1 cellular context compared by ENCODE assay signal in the genomic region with DNA sequence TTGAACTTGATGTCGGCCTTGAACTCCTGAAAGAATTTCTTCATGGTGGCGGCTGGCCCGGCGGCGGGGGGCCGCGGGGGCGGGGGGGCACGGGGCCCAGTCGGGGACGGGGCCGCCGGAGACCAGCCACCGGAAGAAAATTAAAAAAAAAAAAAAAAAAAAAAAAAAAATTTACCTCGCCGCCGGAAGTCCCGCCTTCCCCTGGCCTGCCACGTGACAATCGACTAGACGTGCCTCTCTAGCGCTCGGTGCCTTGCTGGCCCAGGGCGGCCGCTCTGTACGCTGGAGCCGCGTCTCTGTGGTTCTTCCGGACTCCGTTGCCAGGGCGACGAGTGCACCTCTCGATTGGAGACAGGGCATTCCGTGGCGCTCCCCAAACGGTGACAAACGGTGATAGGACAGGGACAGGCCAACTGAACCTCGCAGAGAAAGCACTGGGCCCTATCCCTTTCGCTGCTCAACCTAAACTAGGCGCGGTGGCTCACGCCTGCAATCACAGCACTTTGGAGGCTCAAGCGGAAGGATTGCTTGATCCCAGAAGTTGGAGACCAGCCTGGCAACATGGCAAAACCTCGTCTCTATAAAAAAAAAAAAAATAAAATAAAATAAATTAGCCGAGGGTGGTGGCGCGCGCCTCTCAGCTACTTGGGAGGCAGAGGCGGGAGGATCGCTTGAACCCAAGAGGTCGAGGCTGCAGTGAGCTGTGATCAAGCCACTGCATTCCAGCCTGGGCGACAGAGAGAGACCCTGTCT.
TF ChIP-seq lines count a peak whose summit lies in the region.

A gene with protein sequence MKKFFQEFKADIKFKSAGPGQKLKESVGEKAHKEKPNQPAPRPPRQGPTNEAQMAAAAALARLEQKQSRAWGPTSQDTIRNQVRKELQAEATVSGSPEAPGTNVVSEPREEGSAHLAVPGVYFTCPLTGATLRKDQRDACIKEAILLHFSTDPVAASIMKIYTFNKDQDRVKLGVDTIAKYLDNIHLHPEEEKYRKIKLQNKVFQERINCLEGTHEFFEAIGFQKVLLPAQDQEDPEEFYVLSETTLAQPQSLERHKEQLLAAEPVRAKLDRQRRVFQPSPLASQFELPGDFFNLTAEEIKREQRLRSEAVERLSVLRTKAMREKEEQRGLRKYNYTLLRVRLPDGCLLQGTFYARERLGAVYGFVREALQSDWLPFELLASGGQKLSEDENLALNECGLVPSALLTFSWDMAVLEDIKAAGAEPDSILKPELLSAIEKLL (minus strand): TSS at position 141 of the 753 bp plus-strand sequence. CDS start 97 bp downstream, at position 44.

TF ChIP-seq in K562, 482 proteins besides CTCF, POLR2A, EP300 and RAD21 (continued from another document and continues in another):
- TF ChIP-seq, protein P1, sequence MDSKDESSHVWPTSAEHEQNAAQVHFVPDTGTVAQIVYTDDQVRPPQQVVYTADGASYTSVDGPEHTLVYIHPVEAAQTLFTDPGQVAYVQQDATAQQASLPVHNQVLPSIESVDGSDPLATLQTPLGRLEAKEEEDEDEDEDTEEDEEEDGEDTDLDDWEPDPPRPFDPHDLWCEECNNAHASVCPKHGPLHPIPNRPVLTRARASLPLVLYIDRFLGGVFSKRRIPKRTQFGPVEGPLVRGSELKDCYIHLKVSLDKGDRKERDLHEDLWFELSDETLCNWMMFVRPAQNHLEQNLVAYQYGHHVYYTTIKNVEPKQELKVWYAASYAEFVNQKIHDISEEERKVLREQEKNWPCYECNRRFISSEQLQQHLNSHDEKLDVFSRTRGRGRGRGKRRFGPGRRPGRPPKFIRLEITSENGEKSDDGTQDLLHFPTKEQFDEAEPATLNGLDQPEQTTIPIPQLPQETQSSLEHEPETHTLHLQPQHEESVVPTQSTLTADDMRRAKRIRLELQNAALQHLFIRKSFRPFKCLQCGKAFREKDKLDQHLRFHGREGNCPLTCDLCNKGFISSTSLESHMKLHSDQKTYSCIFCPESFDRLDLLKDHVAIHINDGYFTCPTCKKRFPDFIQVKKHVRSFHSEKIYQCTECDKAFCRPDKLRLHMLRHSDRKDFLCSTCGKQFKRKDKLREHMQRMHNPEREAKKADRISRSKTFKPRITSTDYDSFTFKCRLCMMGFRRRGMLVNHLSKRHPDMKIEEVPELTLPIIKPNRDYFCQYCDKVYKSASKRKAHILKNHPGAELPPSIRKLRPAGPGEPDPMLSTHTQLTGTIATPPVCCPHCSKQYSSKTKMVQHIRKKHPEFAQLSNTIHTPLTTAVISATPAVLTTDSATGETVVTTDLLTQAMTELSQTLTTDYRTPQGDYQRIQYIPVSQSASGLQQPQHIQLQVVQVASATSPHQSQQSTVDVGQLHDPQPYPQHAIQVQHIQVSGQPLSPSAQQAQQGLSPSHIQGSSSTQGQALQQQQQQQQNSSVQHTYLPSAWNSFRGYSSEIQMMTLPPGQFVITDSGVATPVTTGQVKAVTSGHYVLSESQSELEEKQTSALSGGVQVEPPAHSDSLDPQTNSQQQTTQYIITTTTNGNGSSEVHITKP (IDR thresholded peaks at IDR 0.05; ENCODE audit: partially characterized antibody) = peak; percentile 27
- TF ChIP-seq, protein P2, sequence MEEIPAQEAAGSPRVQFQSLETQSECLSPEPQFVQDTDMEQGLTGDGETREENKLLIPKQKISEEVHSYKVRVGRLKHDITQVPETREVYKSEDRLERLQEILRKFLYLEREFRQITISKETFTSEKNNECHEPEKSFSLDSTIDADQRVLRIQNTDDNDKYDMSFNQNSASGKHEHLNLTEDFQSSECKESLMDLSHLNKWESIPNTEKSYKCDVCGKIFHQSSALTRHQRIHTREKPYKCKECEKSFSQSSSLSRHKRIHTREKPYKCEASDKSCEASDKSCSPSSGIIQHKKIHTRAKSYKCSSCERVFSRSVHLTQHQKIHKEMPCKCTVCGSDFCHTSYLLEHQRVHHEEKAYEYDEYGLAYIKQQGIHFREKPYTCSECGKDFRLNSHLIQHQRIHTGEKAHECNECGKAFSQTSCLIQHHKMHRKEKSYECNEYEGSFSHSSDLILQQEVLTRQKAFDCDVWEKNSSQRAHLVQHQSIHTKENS (CRISPR knock-in tag; IDR thresholded peaks at IDR 0.05) = no peak
- TF ChIP-seq ZC3H4 (CRISPR knock-in tag; IDR thresholded peaks at IDR 0.05; ENCODE audit: borderline replicate concordance) (no peak), TOE1 (IDR thresholded peaks at IDR 0.05; ENCODE audit: borderline replicate concordance) (peak; percentile 87; the same call in 1 of the 2 replicates), TOE1 (CRISPR knock-in tag; IDR thresholded peaks at IDR 0.05; ENCODE audit: borderline replicate concordance, low read depth) (no peak), POLR2G (IDR thresholded peaks at IDR 0.05; ENCODE audit: low read depth, low read length) (peak; percentile 57), PYGO2 (tag; IDR thresholded peaks at IDR 0.05) (no peak), MAFK (IDR thresholded peaks at IDR 0.05; ENCODE audit: low read length) (no peak), HNRNPH1 (optimal IDR thresholded peaks at IDR 0.05; ENCODE audit: low read depth, low read length) (no peak), ETV5 (CRISPR knock-in tag; IDR thresholded peaks at IDR 0.05; ENCODE audit: low read depth) (peak; percentile 97), MYC (IDR thresholded peaks at IDR 0.05; ENCODE audit: low read depth, low read length) (peak; percentile 92), MYC (CRISPR knock-in tag; IDR thresholded peaks at IDR 0.05; ENCODE audit: borderline replicate concordance, low read depth) (no peak), JUNB (CRISPR knock-in tag; conservative IDR thresholded peaks at IDR 0.05) (no peak), ERF (CRISPR knock-in tag; IDR thresholded peaks at IDR 0.05) (0 out of 2 replicates have a peak, but pooled peaks have one; percentile 26), FOS (IDR thresholded peaks at IDR 0.05; ENCODE audit: extremely low read depth, insufficient read length) (no peak), RBM22 (IDR thresholded peaks at IDR 0.05; ENCODE audit: low read depth, low read length, poor library complexity, severe bottlenecking) (peak; percentile 92), NFE2L1 (tag; IDR thresholded peaks at IDR 0.05; ENCODE audit: borderline replicate concordance, low read depth) (no peak), HNRNPLL (IDR thresholded peaks at IDR 0.05; ENCODE audit: low read depth, low read length, poor library complexity, severe bottlenecking) (peak; percentile 52), L3MBTL2 (IDR thresholded peaks at IDR 0.05) (peak; percentile 17; the same call in 1 of the 2 replicates), BHLHE40 (IDR thresholded peaks at IDR 0.05; ENCODE audit: low read length) (peak; percentile 88), BMI1 (IDR thresholded peaks at IDR 0.05; ENCODE audit: low read length) (peak; percentile 94), GABPA (tag; conservative IDR thresholded peaks at IDR 0.05; ENCODE audit: low read depth) (peak; percentile 98), RB1 (IDR thresholded peaks at IDR 0.05; ENCODE audit: low read depth) (peak; percentile 71), HNRNPUL1 (IDR thresholded peaks at IDR 0.05; ENCODE audit: low read length) (no peak), ZNF644 (tag; IDR thresholded peaks at IDR 0.05; ENCODE audit: low read depth) (0 out of 2 replicates have a peak, but pooled peaks have one; percentile 28), ZSCAN32 (CRISPR knock-in tag; IDR thresholded peaks at IDR 0.05) (no peak), CCNT2 (IDR thresholded peaks at IDR 0.05; ENCODE audit: borderline replicate concordance, extremely low read depth, insufficient read length, low read depth, low read length) (peak; percentile 19), SMAD1 (IDR thresholded peaks at IDR 0.05; ENCODE audit: low read depth, low read length, partially characterized antibody) (peak; percentile 52), ZBTB7A (IDR thresholded peaks at IDR 0.05; ENCODE audit: borderline replicate concordance, control insufficient read depth, low read depth, low read length) (no peak), SMC3 (conservative IDR thresholded peaks at IDR 0.05; ENCODE audit: insufficient read depth, low read depth, low read length) (no peak), KDM4B (IDR thresholded peaks at IDR 0.05; ENCODE audit: borderline replicate concordance in 2 of 2, low read depth in 1 of 2) (peak in 1 of 2 experiments; percentile 68; a peak in 1 of 4 replicates), ZBTB8A (IDR thresholded peaks at IDR 0.05; ENCODE audit: partially characterized antibody) (no peak), FOXJ2 (tag; IDR thresholded peaks at IDR 0.05) (peak; percentile 77), POLR2H (tag; IDR thresholded peaks at IDR 0.05; ENCODE audit: low read depth) (no peak), FOXJ3 (CRISPR knock-in tag; IDR thresholded peaks at IDR 0.05) (no peak), GATAD2A (IDR thresholded peaks at IDR 0.05) (no peak), TCF7L2 (IDR thresholded peaks at IDR 0.05; ENCODE audit: low read depth, low read length) (no peak), ZNF507 (tag; conservative IDR thresholded peaks at IDR 0.05) (no peak)
- TF ChIP-seq, protein P3, sequence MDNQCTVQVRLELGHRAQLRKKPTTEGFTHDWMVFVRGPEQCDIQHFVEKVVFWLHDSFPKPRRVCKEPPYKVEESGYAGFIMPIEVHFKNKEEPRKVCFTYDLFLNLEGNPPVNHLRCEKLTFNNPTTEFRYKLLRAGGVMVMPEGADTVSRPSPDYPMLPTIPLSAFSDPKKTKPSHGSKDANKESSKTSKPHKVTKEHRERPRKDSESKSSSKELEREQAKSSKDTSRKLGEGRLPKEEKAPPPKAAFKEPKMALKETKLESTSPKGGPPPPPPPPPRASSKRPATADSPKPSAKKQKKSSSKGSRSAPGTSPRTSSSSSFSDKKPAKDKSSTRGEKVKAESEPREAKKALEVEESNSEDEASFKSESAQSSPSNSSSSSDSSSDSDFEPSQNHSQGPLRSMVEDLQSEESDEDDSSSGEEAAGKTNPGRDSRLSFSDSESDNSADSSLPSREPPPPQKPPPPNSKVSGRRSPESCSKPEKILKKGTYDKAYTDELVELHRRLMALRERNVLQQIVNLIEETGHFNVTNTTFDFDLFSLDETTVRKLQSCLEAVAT (IDR thresholded peaks at IDR 0.05) = peak in 1 of 2 experiments; percentile 70; a peak in 1 of 4 replicates
- TF ChIP-seq, protein P4, sequence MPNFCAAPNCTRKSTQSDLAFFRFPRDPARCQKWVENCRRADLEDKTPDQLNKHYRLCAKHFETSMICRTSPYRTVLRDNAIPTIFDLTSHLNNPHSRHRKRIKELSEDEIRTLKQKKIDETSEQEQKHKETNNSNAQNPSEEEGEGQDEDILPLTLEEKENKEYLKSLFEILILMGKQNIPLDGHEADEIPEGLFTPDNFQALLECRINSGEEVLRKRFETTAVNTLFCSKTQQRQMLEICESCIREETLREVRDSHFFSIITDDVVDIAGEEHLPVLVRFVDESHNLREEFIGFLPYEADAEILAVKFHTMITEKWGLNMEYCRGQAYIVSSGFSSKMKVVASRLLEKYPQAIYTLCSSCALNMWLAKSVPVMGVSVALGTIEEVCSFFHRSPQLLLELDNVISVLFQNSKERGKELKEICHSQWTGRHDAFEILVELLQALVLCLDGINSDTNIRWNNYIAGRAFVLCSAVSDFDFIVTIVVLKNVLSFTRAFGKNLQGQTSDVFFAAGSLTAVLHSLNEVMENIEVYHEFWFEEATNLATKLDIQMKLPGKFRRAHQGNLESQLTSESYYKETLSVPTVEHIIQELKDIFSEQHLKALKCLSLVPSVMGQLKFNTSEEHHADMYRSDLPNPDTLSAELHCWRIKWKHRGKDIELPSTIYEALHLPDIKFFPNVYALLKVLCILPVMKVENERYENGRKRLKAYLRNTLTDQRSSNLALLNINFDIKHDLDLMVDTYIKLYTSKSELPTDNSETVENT (CRISPR knock-in tag; IDR thresholded peaks at IDR 0.05) = peak; percentile 99
- TF ChIP-seq, protein P5, sequence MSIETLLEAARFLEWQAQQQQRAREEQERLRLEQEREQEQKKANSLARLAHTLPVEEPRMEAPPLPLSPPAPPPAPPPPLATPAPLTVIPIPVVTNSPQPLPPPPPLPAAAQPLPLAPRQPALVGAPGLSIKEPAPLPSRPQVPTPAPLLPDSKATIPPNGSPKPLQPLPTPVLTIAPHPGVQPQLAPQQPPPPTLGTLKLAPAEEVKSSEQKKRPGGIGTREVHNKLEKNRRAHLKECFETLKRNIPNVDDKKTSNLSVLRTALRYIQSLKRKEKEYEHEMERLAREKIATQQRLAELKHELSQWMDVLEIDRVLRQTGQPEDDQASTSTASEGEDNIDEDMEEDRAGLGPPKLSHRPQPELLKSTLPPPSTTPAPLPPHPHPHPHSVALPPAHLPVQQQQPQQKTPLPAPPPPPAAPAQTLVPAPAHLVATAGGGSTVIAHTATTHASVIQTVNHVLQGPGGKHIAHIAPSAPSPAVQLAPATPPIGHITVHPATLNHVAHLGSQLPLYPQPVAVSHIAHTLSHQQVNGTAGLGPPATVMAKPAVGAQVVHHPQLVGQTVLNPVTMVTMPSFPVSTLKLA (conservative IDR thresholded peaks at IDR 0.05) = peak; percentile 61 to 92
- TF ChIP-seq, protein P6, sequence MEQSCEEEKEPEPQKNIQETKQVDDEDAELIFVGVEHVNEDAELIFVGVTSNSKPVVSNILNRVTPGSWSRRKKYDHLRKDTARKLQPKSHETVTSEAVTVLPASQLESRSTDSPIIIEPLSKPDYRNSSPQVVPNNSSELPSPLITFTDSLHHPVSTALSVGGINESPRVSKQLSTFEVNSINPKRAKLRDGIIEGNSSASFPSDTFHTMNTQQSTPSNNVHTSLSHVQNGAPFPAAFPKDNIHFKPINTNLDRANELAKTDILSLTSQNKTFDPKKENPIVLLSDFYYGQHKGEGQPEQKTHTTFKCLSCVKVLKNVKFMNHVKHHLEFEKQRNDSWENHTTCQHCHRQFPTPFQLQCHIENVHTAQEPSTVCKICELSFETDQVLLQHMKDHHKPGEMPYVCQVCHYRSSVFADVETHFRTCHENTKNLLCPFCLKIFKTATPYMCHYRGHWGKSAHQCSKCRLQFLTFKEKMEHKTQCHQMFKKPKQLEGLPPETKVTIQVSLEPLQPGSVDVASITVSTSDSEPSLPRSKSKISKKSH (CRISPR knock-in tag; IDR thresholded peaks at IDR 0.05) = no peak
- TF ChIP-seq, protein P7, sequence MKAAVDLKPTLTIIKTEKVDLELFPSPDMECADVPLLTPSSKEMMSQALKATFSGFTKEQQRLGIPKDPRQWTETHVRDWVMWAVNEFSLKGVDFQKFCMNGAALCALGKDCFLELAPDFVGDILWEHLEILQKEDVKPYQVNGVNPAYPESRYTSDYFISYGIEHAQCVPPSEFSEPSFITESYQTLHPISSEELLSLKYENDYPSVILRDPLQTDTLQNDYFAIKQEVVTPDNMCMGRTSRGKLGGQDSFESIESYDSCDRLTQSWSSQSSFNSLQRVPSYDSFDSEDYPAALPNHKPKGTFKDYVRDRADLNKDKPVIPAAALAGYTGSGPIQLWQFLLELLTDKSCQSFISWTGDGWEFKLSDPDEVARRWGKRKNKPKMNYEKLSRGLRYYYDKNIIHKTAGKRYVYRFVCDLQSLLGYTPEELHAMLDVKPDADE (conservative IDR thresholded peaks at IDR 0.05; ENCODE audit: control insufficient read depth, low read depth, low read length) = peak; percentile 63; the same call in 1 of the 2 replicates
- TF ChIP-seq, protein P8, sequence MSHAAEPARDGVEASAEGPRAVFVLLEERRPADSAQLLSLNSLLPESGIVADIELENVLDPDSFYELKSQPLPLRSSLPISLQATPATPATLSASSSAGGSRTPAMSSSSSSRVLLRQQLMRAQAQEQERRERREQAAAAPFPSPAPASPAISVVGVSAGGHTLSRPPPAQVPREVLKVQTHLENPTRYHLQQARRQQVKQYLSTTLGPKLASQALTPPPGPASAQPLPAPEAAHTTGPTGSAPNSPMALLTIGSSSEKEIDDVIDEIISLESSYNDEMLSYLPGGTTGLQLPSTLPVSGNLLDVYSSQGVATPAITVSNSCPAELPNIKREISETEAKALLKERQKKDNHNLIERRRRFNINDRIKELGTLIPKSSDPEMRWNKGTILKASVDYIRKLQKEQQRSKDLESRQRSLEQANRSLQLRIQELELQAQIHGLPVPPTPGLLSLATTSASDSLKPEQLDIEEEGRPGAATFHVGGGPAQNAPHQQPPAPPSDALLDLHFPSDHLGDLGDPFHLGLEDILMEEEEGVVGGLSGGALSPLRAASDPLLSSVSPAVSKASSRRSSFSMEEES (CRISPR knock-in tag; IDR thresholded peaks at IDR 0.05) = peak; percentile 82
